ENCODE assay signal across 6 cellular contexts in the genomic region with DNA sequence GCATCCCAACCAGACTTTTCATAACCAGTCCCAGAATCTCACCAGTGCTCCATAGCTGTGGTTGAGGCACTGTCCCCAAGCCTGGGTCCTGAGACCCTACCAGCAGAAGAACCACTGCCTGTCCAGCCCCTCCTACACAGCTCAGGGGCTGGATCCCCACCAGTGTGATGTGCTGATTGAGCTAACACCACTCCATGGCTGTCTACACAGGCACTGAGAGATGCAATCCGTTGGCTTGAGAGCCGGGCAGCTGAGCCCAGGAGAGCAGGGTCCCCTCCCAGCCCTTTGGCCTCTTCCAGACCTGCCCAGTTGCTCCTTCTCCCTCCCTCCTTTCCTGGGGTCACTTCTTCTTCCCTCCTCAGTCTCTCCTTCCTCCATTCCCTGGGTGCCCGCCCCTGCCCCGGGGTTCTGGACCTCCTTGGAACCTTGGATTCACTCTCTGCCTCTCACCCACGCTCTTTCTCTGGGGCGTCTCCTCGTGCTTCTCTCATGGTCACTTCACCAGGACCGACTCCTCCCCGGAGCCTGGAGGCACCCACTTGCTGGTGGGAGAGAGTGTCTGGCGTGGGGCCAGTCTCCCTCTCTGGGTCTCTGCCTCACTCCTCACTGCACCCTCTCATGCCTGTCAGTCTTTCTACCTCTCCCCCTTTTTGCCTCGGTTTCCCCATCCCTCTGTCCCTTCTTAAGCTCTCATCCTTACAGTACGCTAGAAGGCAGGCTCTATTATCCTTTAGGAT. TPM values are rescaled to one million over a fixed set of nuclear protein-coding genes. Genes with fewer than 3 reads are reported as not detected.
A peak's percentile ranks its signal among the peaks of the same experiment; 100 is the strongest.
DNase-seq lines count a peak whose midpoint lies in the region; ATAC-seq and TF ChIP-seq lines count a peak whose summit lies in the region.

No MANE protein-coding gene starts in this region.

- H3K36me3 Mint-ChIP-seq in HFFc6 (ENCODE audit: low read depth) (peaks cover 10% of the 10 kb centered on the region; the same call in 1 of the 2 replicates), nephron (ENCODE audit: low read depth) (peaks cover 9% of the 10 kb centered on the region)

- H3K9me3 Mint-ChIP-seq in HFFc6 (peaks cover 4% of the 10 kb centered on the region; the same call in 1 of the 2 replicates), nephron (no peaks in the 10 kb centered on the region)

- H3K9me3 ChIP-seq in body of pancreas: no peaks in the 10 kb centered on the region

- 35 to 46% methylated on average over 12 of the region's 12 CpGs for WGBS in body of pancreas, 2 donors

- no peaks in the 10 kb centered on the region for H3K27me3 ChIP-seq in body of pancreas

- intact Hi-C loops in body of pancreas (cut with DNase I): no loop called here

- H3K27ac Mint-ChIP-seq in HFFc6: peak overlapping the region; percentile 69
- peak overlapping the region; percentile 93 to 95 (median 94) for H3K27ac Mint-ChIP-seq in nephron

- no peak for TF ChIP-seq CTCF in HFFc6 (IDR thresholded peaks at IDR 0.05)
- no peak for TF ChIP-seq CTCF in body of pancreas (IDR thresholded peaks at IDR 0.05)
- no peak for TF ChIP-seq CTCF in nephron (IDR thresholded peaks at IDR 0.05; ENCODE audit: unreplicated experiment in 3 of 3)

- no peak for TF ChIP-seq POLR2A in body of pancreas (IDR thresholded peaks at IDR 0.05)

- H3K27ac ChIP-seq in body of pancreas: peak overlapping the region; percentile 8 to 66 (median 34)

- H3K27me3 Mint-ChIP-seq in HFFc6 (ENCODE audit: insufficient read depth) (peaks cover 2% of the 10 kb centered on the region), nephron (ENCODE audit: low read depth) (peaks cover 6% of the 10 kb centered on the region)

- H3K4me3 Mint-ChIP-seq in HFFc6 (peak overlapping the region; percentile 77), nephron (peak overlapping the region; percentile 71 to 83 (median 77))

- peaks cover 30% of the 10 kb centered on the region for H3K4me1 ChIP-seq in body of pancreas

- H3K4me3 ChIP-seq in body of pancreas: no peak overlapping the region

- no peak for DNase-seq in HFFc6
- peak; percentile 46 to 56 (median 53) for DNase-seq in body of pancreas
- no peak for DNase-seq in iPS-NIHi7 (ENCODE audit: extremely low spot score)
- DNase-seq in NCI-H2171 treated with DMSO at 0.1 percent for 48 hours (lab: John Stamatoyannopoulos, UW): no peak

- no peaks in the 10 kb centered on the region for H3K36me3 ChIP-seq in body of pancreas (replicated peaks in 1 of 2; ENCODE audit: insufficient read depth in 1 of 2, low read depth in 2 of 2)

- H3K4me1 Mint-ChIP-seq in HFFc6 (ENCODE audit: low read depth): peaks cover 8% of the 10 kb centered on the region
- peaks cover 33% of the 10 kb centered on the region for H3K4me1 Mint-ChIP-seq in nephron

- ATAC-seq in body of pancreas (peak; percentile 13), HG03565 (IDR thresholded peaks at IDR 0.05; ENCODE audit: unreplicated experiment) (no peak)

RNA-seq across cellular contexts. Expression of a gene that starts 0.7 kb away (rescaled TPM):
- total RNA-seq in HFFc6 (2021; fragmentation: NEBNext Ultra II Directional; extraction: Animal tissue kit (Norgen Biotek cat#: 25700)): 100 to 1,000 TPM; 120 to 137 (median 126) TPM
- 10 to 100 TPM; 55.0 to 62.3 TPM for total RNA-seq in body of pancreas

RNA-seq across cellular contexts. Expression of a gene that starts 25.3 kb away (rescaled TPM):
- 1,000 to 10,000 TPM; 3,136 to 4,087 (median 3,570) TPM for total RNA-seq in HFFc6 (2021; fragmentation: NEBNext Ultra II Directional; extraction: Animal tissue kit (Norgen Biotek cat#: 25700))
- total RNA-seq in body of pancreas: over 10,000 TPM; 10,129 to 14,092 TPM

RNA-seq across cellular contexts. Expression of a gene that starts 34.0 kb away (rescaled TPM):
- 10 to 100 TPM; 64.0 to 78.1 (median 66.0) TPM for total RNA-seq in HFFc6 (2021; fragmentation: NEBNext Ultra II Directional; extraction: Animal tissue kit (Norgen Biotek cat#: 25700))
- 100 to 1,000 TPM; 131 to 330 TPM for total RNA-seq in body of pancreas

RNA-seq across cellular contexts. Expression of a gene that starts 46.1 kb away (rescaled TPM):
- total RNA-seq in HFFc6 (2021; fragmentation: NEBNext Ultra II Directional; extraction: Animal tissue kit (Norgen Biotek cat#: 25700)): 10 to 100 TPM; 57.7 to 72.0 (median 64.3) TPM
- 10 to 100 TPM; 39.2 to 66.9 TPM for total RNA-seq in body of pancreas

RNA-seq across cellular contexts. Expression of a gene that starts 48.2 kb away (rescaled TPM):
- total RNA-seq in HFFc6 (2021; fragmentation: NEBNext Ultra II Directional; extraction: Animal tissue kit (Norgen Biotek cat#: 25700)): 10 to 100 TPM; 40.9 to 52.8 (median 43.7) TPM
- total RNA-seq in body of pancreas: 100 to 1,000 TPM in 1 of 2 donors, 10 to 100 TPM in 1; 44.8 to 116 TPM

Comparison
In these comparisons a context has a peak if more than half of its experiments do, and no peak if none do; other contexts are left out.
1. DNase-seq: peak in body of pancreas (4 of 4); none in HFFc6 (single experiment), iPS-NIHi7 (single experiment) and NCI-H2171 treated with DMSO at 0.1 percent for 48 hours (single experiment).